8 cellular contexts compared by ENCODE assay signal in genomic region chr10:110903280-110904278, GRCh38. TPM values are rescaled to one million over a fixed set of nuclear protein-coding genes. Genes with fewer than 3 reads are reported as not detected.
DNase-seq lines count a peak whose midpoint lies in the region; ATAC-seq and TF ChIP-seq lines count a peak whose summit lies in the region.

No MANE protein-coding gene starts in this region.

- no peaks in the 10 kb centered on the region for H3K27me3 Mint-ChIP-seq in brain

- H3K4me1 Mint-ChIP-seq in brain: peaks cover 14% of the 10 kb centered on the region

- no peak for TF ChIP-seq POLR2A in Peyer's patch (IDR thresholded peaks at IDR 0.05)

- ATAC-seq in HG03095 (IDR thresholded peaks at IDR 0.05; ENCODE audit: unreplicated experiment): peak; percentile 53
- peak; percentile 87 for ATAC-seq in stimulated activated naive CD8-positive, alpha-beta T cell treated with anti-CD3 and anti-CD28 coated beads, Interleukin-15, Interleukin-2, amounts not matched to agents 100 U/mL and 50 U/mL, for 24 hours
- no peak for ATAC-seq in GM19023 (IDR thresholded peaks at IDR 0.05; ENCODE audit: unreplicated experiment)
- no peak for ATAC-seq in GM19035 (IDR thresholded peaks at IDR 0.05; ENCODE audit: unreplicated experiment)

- H3K27ac Mint-ChIP-seq in brain: peak overlapping the region in 4 of 5 experiments; percentile 5 to 54 (median 12)

- TF ChIP-seq CTCF in cardiac muscle cell (IDR thresholded peaks at IDR 0.05; ENCODE audit: low read depth, low read length): no peak
- no peak for TF ChIP-seq CTCF in right atrium auricular region (IDR thresholded peaks at IDR 0.05)
- no peak for TF ChIP-seq CTCF in brain (conservative IDR thresholded peaks at IDR 0.05)
- no peak for TF ChIP-seq CTCF in Peyer's patch (IDR thresholded peaks at IDR 0.05)

- no peak overlapping the region for H3K4me3 Mint-ChIP-seq in brain

- DNase-seq in cardiac muscle cell (ENCODE audit: low read depth in 1 of 2, low spot score in 1 of 2) (no peak), right atrium auricular region (ENCODE audit: low spot score) (no peak), Peyer's patch (no peak)
- DNase-seq in stimulated activated naive CD8-positive, alpha-beta T cell treated with anti-CD3 and anti-CD28 coated beads, Interleukin-15, Interleukin-2, amounts not matched to agents 100 U/mL and 50 U/mL, for 24 hours: no peak

- H3K9me3 ChIP-seq in cardiac muscle cell (ENCODE audit: low read depth) (no peaks in the 10 kb centered on the region), right atrium auricular region (no peaks in the 10 kb centered on the region), Peyer's patch (no peaks in the 10 kb centered on the region)

- peak overlapping the region; percentile 2 for H3K27ac ChIP-seq in cardiac muscle cell
- no peak overlapping the region for H3K27ac ChIP-seq in right atrium auricular region
- peak overlapping the region in 1 of 4 donors; percentile 15 for H3K27ac ChIP-seq in Peyer's patch

- no peak overlapping the region for H3K4me3 ChIP-seq in cardiac muscle cell
- no peak overlapping the region for H3K4me3 ChIP-seq in right atrium auricular region
- H3K4me3 ChIP-seq in Peyer's patch: no peak overlapping the region

- H3K36me3 Mint-ChIP-seq in brain: peaks cover 55% of the 10 kb centered on the region

- H3K4me1 ChIP-seq in cardiac muscle cell (ENCODE audit: low read depth): no peaks in the 10 kb centered on the region
- H3K4me1 ChIP-seq in right atrium auricular region: no peaks in the 10 kb centered on the region
- no peaks in the 10 kb centered on the region for H3K4me1 ChIP-seq in Peyer's patch

- H3K36me3 ChIP-seq in cardiac muscle cell: peaks cover 30% of the 10 kb centered on the region
- peaks cover 17% of the 10 kb centered on the region for H3K36me3 ChIP-seq in right atrium auricular region
- H3K36me3 ChIP-seq in Peyer's patch: peaks cover 0 to 25% (median 0%) of the 10 kb centered on the region in 3 donors

- no peaks in the 10 kb centered on the region for H3K9me3 Mint-ChIP-seq in brain

- H3K27me3 ChIP-seq in cardiac muscle cell: no peaks in the 10 kb centered on the region
- no peaks in the 10 kb centered on the region for H3K27me3 ChIP-seq in right atrium auricular region
- no peaks in the 10 kb centered on the region for H3K27me3 ChIP-seq in Peyer's patch

RNA-seq across cellular contexts. Expression of gene BBIP1, which starts 15.4 kb away (rescaled TPM):
- total RNA-seq in cardiac muscle cell (10.9 and 25.6 TPM in 2 replicates), right atrium auricular region (10 to 100 TPM; 18.2 to 23.1 TPM), Peyer's patch (10 to 100 TPM in 3 of 4 donors, 1 to 10 TPM in 1; 9.8 to 32.2 (median 14.5) TPM)
- polyA plus RNA-seq in cardiac muscle cell (28.3 and 37.8 TPM in 2 replicates), brain (ENCODE audit: insufficient read depth, low read depth, low replicate concordance) (32.5 TPM)

RNA-seq across cellular contexts. Expression of gene SHOC2, which starts 15.8 kb away (rescaled TPM):
- total RNA-seq in cardiac muscle cell (19.9 and 31.0 TPM in 2 replicates), right atrium auricular region (10 to 100 TPM; 32.9 to 48.9 TPM), Peyer's patch (100 to 1,000 TPM in 1 of 4 donors, 10 to 100 TPM in 3; 38.6 to 124 (median 68.2) TPM)
- polyA plus RNA-seq in cardiac muscle cell (31.3 and 45.8 TPM in 2 replicates), brain (ENCODE audit: insufficient read depth, low read depth, low replicate concordance) (10.1 TPM)

RNA-seq across cellular contexts. Expression of gene PDCD4, which starts 31.9 kb away (rescaled TPM):
- total RNA-seq in cardiac muscle cell (54.0 and 84.9 TPM in 2 replicates), right atrium auricular region (10 to 100 TPM; 22.1 to 22.6 TPM), Peyer's patch (100 to 1,000 TPM; 301 to 538 (median 330) TPM)
- polyA plus RNA-seq in cardiac muscle cell (98.7 and 160 TPM in 2 replicates), brain (ENCODE audit: insufficient read depth, low read depth, low replicate concordance) (37.4 TPM)

Comparison
In these comparisons a context has a peak if more than half of its experiments do, and no peak if none do; other contexts are left out.
1. ATAC-seq: peak in HG03095 (single experiment) and stimulated activated naive CD8-positive, alpha-beta T cell treated with anti-CD3 and anti-CD28 coated beads, Interleukin-15, Interleukin-2, amounts not matched to agents 100 U/mL and 50 U/mL, for 24 hours (single experiment); none in GM19023 (single experiment) and GM19035 (single experiment).